ENCODE assay signal across 20 cellular contexts in genomic region chr1:24980836-24981631, GRCh38. TPM values are rescaled to one million over a fixed set of nuclear protein-coding genes. Genes with fewer than 3 reads are reported as not detected.
DNase-seq lines count a peak whose midpoint lies in the region; ATAC-seq lines count a peak whose summit lies in the region.
"Had no signal": no experiment of that assay in that cellular context is flagged by ENCODE, and none has a peak within 500 bp of the region (broad histone marks: within the 10 kb centered on the region; RNA-seq: fewer than 3 reads in every experiment).

No MANE protein-coding gene starts in this region.

- DNase-seq in activated naive CD4-positive, alpha-beta T cell treated with anti-CD3 and anti-CD28 coated beads for 36 hours: no peak
- DNase-seq in activated naive CD4-positive, alpha-beta T cell treated with anti-CD3 and anti-CD28 coated beads, Interleukin-2, amount 50 U/mL, for 16 hours: no peak
- DNase-seq in T-cell (no peak), germinal center (ENCODE audit: low spot score) (no peak), AG08395 (ENCODE audit: low spot score) (no peak)
- DNase-seq in stimulated activated naive CD8-positive, alpha-beta T cell treated with anti-CD3 and anti-CD28 coated beads, Interleukin-15, amount 100 ng/mL, for 72 hours: no peak
- DNase-seq: activated CD4-positive, CD25-positive, alpha-beta regulatory T cell treated with anti-CD3 and anti-CD28 coated beads, Interleukin-2, amount 50 U/mL, for 72 hours; Karpas-422; left ventricle myocardium inferior; NCI-H1048; NCI-H2029; NK-92 treated with Interleukin-12 subunit alpha and Interleukin-12 subunit beta, amount 100 ng/mL, for 24 hours; SK-N-SH; small intestine; stimulated activated CD4-positive, alpha-beta T cell treated with anti-CD3 and anti-CD28 coated beads, Interleukin-4, amount 100 ng/mL, for 24 hours; substantia nigra had no signal

- POLR2A ChIA-PET in T-cell (lab: Charles Lee): interaction anchor here in 1 of 2 donors (0.6 kb wide), 1 partner anchor 52 kb away, joined by 3 read pairs; no protein-coding TSS in a partner anchor

- ATAC-seq in T-cell (replicated peaks in 1 of 4): peak in 2 of 4 experiments; percentile 7 to 24
- ATAC-seq in stimulated activated naive CD8-positive, alpha-beta T cell treated with anti-CD3 and anti-CD28 coated beads, Interleukin-15, amount 100 ng/mL, for 72 hours: peak; percentile 59
- ATAC-seq in GM21825 (IDR thresholded peaks at IDR 0.05; ENCODE audit: unreplicated experiment): no peak
- ATAC-seq: psoas muscle had no signal

- peaks cover 3% of the 10 kb centered on the region for H3K36me3 Mint-ChIP-seq in activated naive CD4-positive, alpha-beta T cell treated with anti-CD3 and anti-CD28 coated beads for 36 hours (ENCODE audit: low read depth)
- peaks cover 3% of the 10 kb centered on the region for H3K36me3 Mint-ChIP-seq in T-cell
- H3K36me3 Mint-ChIP-seq in dendritic cell treated with granulocyte-macrophage colony-stimulating factor and Interleukin-4, amounts not matched to agents 40 ng/mL and 50 ng/mL, for 4 days (ENCODE audit: low read depth): no peaks in the 10 kb centered on the region

- H3K4me3 Mint-ChIP-seq in activated naive CD4-positive, alpha-beta T cell treated with anti-CD3 and anti-CD28 coated beads for 36 hours: no peak overlapping the region
- H3K4me3 Mint-ChIP-seq in T-cell: peak overlapping the region in 1 of 3 donors; percentile 78
- H3K4me3 Mint-ChIP-seq in dendritic cell treated with granulocyte-macrophage colony-stimulating factor and Interleukin-4, amounts not matched to agents 40 ng/mL and 50 ng/mL, for 4 days: no peak overlapping the region
- H3K4me3 Mint-ChIP-seq in stimulated activated naive CD8-positive, alpha-beta T cell treated with anti-CD3 and anti-CD28 coated beads, Interleukin-15, amount 100 ng/mL, for 72 hours: peak overlapping the region; percentile 70 to 75

- H3K4me1 Mint-ChIP-seq in activated naive CD4-positive, alpha-beta T cell treated with anti-CD3 and anti-CD28 coated beads for 36 hours (ENCODE audit: low read depth): peaks cover 83% of the 10 kb centered on the region
- H3K4me1 Mint-ChIP-seq in T-cell: peaks cover 86 to 94% (median 93%) of the 10 kb centered on the region in 3 donors
- peaks cover 33% of the 10 kb centered on the region for H3K4me1 Mint-ChIP-seq in dendritic cell treated with granulocyte-macrophage colony-stimulating factor and Interleukin-4, amounts not matched to agents 40 ng/mL and 50 ng/mL, for 4 days (ENCODE audit: low read depth)
- H3K4me1 Mint-ChIP-seq in stimulated activated naive CD8-positive, alpha-beta T cell treated with anti-CD3 and anti-CD28 coated beads, Interleukin-15, amount 100 ng/mL, for 72 hours: peaks cover 91% of the 10 kb centered on the region

- H3K9me3 Mint-ChIP-seq in activated naive CD4-positive, alpha-beta T cell treated with anti-CD3 and anti-CD28 coated beads for 36 hours: peaks cover 7% of the 10 kb centered on the region
- H3K9me3 Mint-ChIP-seq in T-cell: peaks cover 7 to 8% (median 8%) of the 10 kb centered on the region in 3 donors
- H3K9me3 Mint-ChIP-seq in dendritic cell treated with granulocyte-macrophage colony-stimulating factor and Interleukin-4, amounts not matched to agents 40 ng/mL and 50 ng/mL, for 4 days: peaks cover 12% of the 10 kb centered on the region
- H3K9me3 Mint-ChIP-seq in stimulated activated naive CD8-positive, alpha-beta T cell treated with anti-CD3 and anti-CD28 coated beads, Interleukin-15, amount 100 ng/mL, for 72 hours: peaks cover 11 to 16% of the 10 kb centered on the region in 2 donors

- no peaks in the 10 kb centered on the region for H3K27me3 Mint-ChIP-seq in activated naive CD4-positive, alpha-beta T cell treated with anti-CD3 and anti-CD28 coated beads for 36 hours (ENCODE audit: low read depth)
- no peaks in the 10 kb centered on the region for H3K27me3 Mint-ChIP-seq in T-cell
- peaks cover 27% of the 10 kb centered on the region for H3K27me3 Mint-ChIP-seq in dendritic cell treated with granulocyte-macrophage colony-stimulating factor and Interleukin-4, amounts not matched to agents 40 ng/mL and 50 ng/mL, for 4 days
- H3K27me3 Mint-ChIP-seq in stimulated activated naive CD8-positive, alpha-beta T cell treated with anti-CD3 and anti-CD28 coated beads, Interleukin-15, amount 100 ng/mL, for 72 hours: no peaks in the 10 kb centered on the region

- CTCF ChIA-PET in activated naive CD4-positive, alpha-beta T cell treated with anti-CD3 and anti-CD28 coated beads for 36 hours (lab: Charles Lee): interaction anchor here (1.3 to 3.2 kb wide), 2 partner anchors 11 to 17 kb away, joined by 4 to 13 read pairs; no protein-coding TSS in a partner anchor
- CTCF ChIA-PET in T-cell (lab: Charles Lee): interaction anchor here in 1 of 2 donors (1.9 kb wide), 1 partner anchor 9 kb away, joined by 4 read pairs; no protein-coding TSS in a partner anchor

- H3K27ac Mint-ChIP-seq in activated naive CD4-positive, alpha-beta T cell treated with anti-CD3 and anti-CD28 coated beads for 36 hours: peak overlapping the region; percentile 82
- peak overlapping the region; percentile 77 to 88 for H3K27ac Mint-ChIP-seq in T-cell
- H3K27ac Mint-ChIP-seq in dendritic cell treated with granulocyte-macrophage colony-stimulating factor and Interleukin-4, amounts not matched to agents 40 ng/mL and 50 ng/mL, for 4 days: peak overlapping the region; percentile 18
- peak overlapping the region; percentile 94 to 98 for H3K27ac Mint-ChIP-seq in stimulated activated naive CD8-positive, alpha-beta T cell treated with anti-CD3 and anti-CD28 coated beads, Interleukin-15, amount 100 ng/mL, for 72 hours

- intact Hi-C loops in activated naive CD4-positive, alpha-beta T cell treated with anti-CD3 and anti-CD28 coated beads for 36 hours (cut with micrococcal nuclease): loop anchor here (1.0 to 2.0 kb wide), 3 partner anchors 9 to 26 kb away; no protein-coding TSS in a partner anchor
- intact Hi-C loops in dendritic cell treated with granulocyte-macrophage colony-stimulating factor and Interleukin-4, amounts not matched to agents 40 ng/mL and 50 ng/mL, for 4 days (cut with micrococcal nuclease): no loop called here

RNA-seq across cellular contexts. Expression of gene RUNX3, which starts 51.0 kb away (rescaled TPM):
- total RNA-seq in activated naive CD4-positive, alpha-beta T cell treated with anti-CD3 and anti-CD28 coated beads for 36 hours: 10 to 100 TPM; 72.3 to 83.8 TPM
- 100 to 1,000 TPM; 140 to 220 (median 145) TPM for total RNA-seq in T-cell
- total RNA-seq: NCI-H460 had no signal

Comparison
In these comparisons a context has a peak if more than half of its experiments do, and no peak if none do; other contexts are left out.
1. H3K27ac Mint-ChIP-seq: peak in every context shown above with its lines; median percentile 96 in stimulated activated naive CD8-positive, alpha-beta T cell treated with anti-CD3 and anti-CD28 coated beads, Interleukin-15, amount 100 ng/mL, for 72 hours; 82 in T-cell; 82 in activated naive CD4-positive, alpha-beta T cell treated with anti-CD3 and anti-CD28 coated beads for 36 hours; 18 in dendritic cell treated with granulocyte-macrophage colony-stimulating factor and Interleukin-4, amounts not matched to agents 40 ng/mL and 50 ng/mL, for 4 days.
2. H3K4me3 Mint-ChIP-seq: peak in stimulated activated naive CD8-positive, alpha-beta T cell treated with anti-CD3 and anti-CD28 coated beads, Interleukin-15, amount 100 ng/mL, for 72 hours (2 of 2); none in activated naive CD4-positive, alpha-beta T cell treated with anti-CD3 and anti-CD28 coated beads for 36 hours (single experiment) and dendritic cell treated with granulocyte-macrophage colony-stimulating factor and Interleukin-4, amounts not matched to agents 40 ng/mL and 50 ng/mL, for 4 days (single experiment).